Comparison of ENCODE assay signal across 8 cellular contexts in the genomic region with DNA sequence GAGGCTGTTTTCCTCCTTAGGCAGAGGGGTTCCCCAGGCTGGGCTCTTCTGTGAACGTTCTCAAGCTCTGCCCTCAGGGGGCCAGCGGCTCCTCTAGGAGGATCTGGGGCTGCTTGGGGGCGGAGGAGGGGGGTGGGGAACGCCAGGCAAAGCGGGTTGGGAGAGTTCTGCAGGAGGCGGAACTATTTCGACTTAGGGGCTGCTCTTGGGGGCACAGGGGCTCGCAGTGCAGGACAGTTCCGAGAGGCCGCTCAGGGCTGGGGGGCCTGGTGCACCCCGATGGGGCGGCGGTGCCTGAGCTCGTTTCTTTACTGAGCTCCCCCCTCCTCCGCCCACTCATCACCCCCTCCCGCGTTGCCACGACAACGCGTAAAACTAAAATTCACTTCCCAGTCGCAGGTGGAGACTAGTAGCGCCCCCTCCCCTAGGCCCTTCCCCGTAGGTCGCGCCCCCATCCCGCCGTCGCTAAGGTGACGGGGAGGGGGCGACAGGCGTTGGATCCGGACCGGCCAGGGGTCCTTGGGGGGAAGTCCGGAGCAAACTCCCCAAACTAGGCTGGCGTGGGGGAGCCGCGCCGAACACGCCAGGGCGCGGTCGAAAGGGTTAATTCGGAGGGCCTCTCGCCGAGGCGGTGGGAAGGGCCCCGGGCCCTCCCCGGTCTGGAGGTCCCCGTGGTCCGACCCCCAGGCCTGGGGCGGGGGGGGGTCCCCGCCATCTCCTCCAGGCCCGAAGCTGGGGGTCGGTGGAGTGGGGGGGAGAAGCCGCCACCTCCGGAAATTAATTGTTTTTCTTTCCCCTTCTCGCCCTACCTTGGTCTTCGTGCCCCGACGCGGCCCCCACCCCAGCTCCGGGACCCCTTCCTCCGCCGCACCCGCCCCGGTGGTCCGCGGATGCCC. TPM values are rescaled to one million over a fixed set of nuclear protein-coding genes. Genes with fewer than 3 reads are reported as not detected.
DNase-seq lines count a peak whose midpoint lies in the region; ATAC-seq, FAIRE-seq and TF ChIP-seq lines count a peak whose summit lies in the region.

No MANE protein-coding gene starts in this region.

- H3K4ac ChIP-seq in neuronal stem cell (ENCODE audit: low read length), result peak overlapping the region; percentile 99

- H2BK120ac ChIP-seq in neuronal stem cell (ENCODE audit: low read depth, low read length), result no peak overlapping the region

- BruUV-seq in endothelial cell of umbilical vein (replicated peaks; lab: Mats Ljungman, UMichigan), result TSS peak; percentile 38

- peaks cover 51 to 61% (median 61%) of the 10 kb centered on the region in 3 donors for H3K27me3 Mint-ChIP-seq in CD14-positive monocyte (ENCODE audit: low read depth in 3 of 3)

- TF ChIP-seq POLR2A in endothelial cell of umbilical vein (IDR thresholded peaks at IDR 0.05; ENCODE audit: low read depth, low read length), result no peak

- peak overlapping the region; percentile 82 for H2BK5ac ChIP-seq in neuronal stem cell (ENCODE audit: low read length)

- FAIRE-seq in endothelial cell of umbilical vein (lab: Jason Lieb, UNC), result peak; percentile 40
- no peak for FAIRE-seq in HTR-8/SVneo (lab: Jason Lieb, UNC)

- H3K4me2 ChIP-seq in endothelial cell of umbilical vein (ENCODE audit: insufficient read depth, low read length) (peak overlapping the region; percentile 54), neuronal stem cell (ENCODE audit: insufficient read depth, low read length, poor library complexity, severe bottlenecking) (peak overlapping the region; percentile 83)

- H3K36me3 ChIP-seq in endothelial cell of umbilical vein (ENCODE audit: control insufficient read depth in 2 of 2, extremely low read depth in 1 of 2, insufficient read depth in 2 of 2, low read length in 2 of 2) (peaks cover 6 to 33% of the 10 kb centered on the region in 2 experiments), neuronal stem cell (replicated peaks in 1 of 2; ENCODE audit: control insufficient read depth in 2 of 2, insufficient read depth in 2 of 2, low read length in 2 of 2) (peaks cover 2% of the 10 kb centered on the region in 2 donors)

- H3K9me3 Mint-ChIP-seq in CD14-positive monocyte, result peaks cover 0 to 13% (median 8%) of the 10 kb centered on the region in 7 donors

- no peak for TF ChIP-seq CTCF in CD14-positive monocyte (IDR thresholded peaks at IDR 0.05)
- TF ChIP-seq CTCF in endothelial cell of umbilical vein (IDR thresholded peaks at IDR 0.05; ENCODE audit: extremely low read depth in 1 of 2, insufficient read depth in 1 of 2, low read depth in 1 of 2, low read length in 2 of 2), result no peak

- no peak overlapping the region for H2BK12ac ChIP-seq in neuronal stem cell (ENCODE audit: low read length)

- peak overlapping the region; percentile 31 to 78 for H3K4me3 Mint-ChIP-seq in CD14-positive monocyte

- POLR2A ChIA-PET in endothelial cell of umbilical vein (lab: Charles Lee), result interaction anchor here (0.6 to 0.9 kb wide), 5 partner anchors 25 to 46 kb away, joined by 3 to 4 read pairs (median 3); a partner anchor contains a TSS

- H4K20me1 ChIP-seq in endothelial cell of umbilical vein (replicated peaks; ENCODE audit: control insufficient read depth, extremely low read depth, insufficient read depth, low read length), result no peaks in the 10 kb centered on the region

- H2AK5ac ChIP-seq in neuronal stem cell (ENCODE audit: low read depth, low read length), result peak overlapping the region; percentile 98

- H3K9me3 ChIP-seq in endothelial cell of umbilical vein (replicated peaks; ENCODE audit: control insufficient read depth, insufficient read depth, low read length), result no peaks in the 10 kb centered on the region
- peaks cover 0 to 7% of the 10 kb centered on the region in 2 donors for H3K9me3 ChIP-seq in neuronal stem cell (replicated peaks in 1 of 2; ENCODE audit: control insufficient read depth in 2 of 2, insufficient read depth in 1 of 2, low read depth in 1 of 2, low read length in 2 of 2)

- H3K9me1 ChIP-seq in endothelial cell of umbilical vein (replicated peaks; ENCODE audit: control insufficient read depth, extremely low read depth, insufficient read depth, low read length), result no peaks in the 10 kb centered on the region

- intact Hi-C loops in CD14-positive monocyte (cut with micrococcal nuclease), result no loop called here
- intact Hi-C loops in endothelial cell of umbilical vein (cut with micrococcal nuclease), result loop anchor here (2.0 to 5.0 kb wide), 3 partner anchors 33 to 96 kb away; a partner anchor contains a TSS

- H3K79me1 ChIP-seq in neuronal stem cell (ENCODE audit: low read depth, low read length), result peaks cover 13% of the 10 kb centered on the region

- H3K4me1 ChIP-seq in endothelial cell of umbilical vein (ENCODE audit: control insufficient read depth, extremely low read depth, insufficient read depth, low read length), result peaks cover 38% of the 10 kb centered on the region
- peaks cover 12 to 14% of the 10 kb centered on the region in 2 donors for H3K4me1 ChIP-seq in neuronal stem cell (ENCODE audit: control insufficient read depth in 2 of 2, insufficient read depth in 1 of 2, low read depth in 1 of 2, low read length in 2 of 2)

- no peak for DNase-seq in CD14-positive monocyte (ENCODE audit: low spot score)
- DNase-seq in NCI-H748 (lab: John Stamatoyannopoulos, UW; ENCODE audit: unreplicated experiment), result peak; percentile 45
- peak; percentile 68 for DNase-seq in endothelial cell of umbilical vein (ENCODE audit: low read depth, low spot score)
- DNase-seq in neuronal stem cell (ENCODE audit: low spot score), result peak; percentile 56
- no peak for DNase-seq in NCI-H526 treated with DMSO at 0.1 percent for 48 hours (lab: John Stamatoyannopoulos, UW)
- DNase-seq in HTR-8/SVneo (ENCODE audit: insufficient read length, low spot score), result no peak

- H4K91ac ChIP-seq in neuronal stem cell (ENCODE audit: low read depth, low read length, poor library complexity), result no peak overlapping the region

- H3K27me3 ChIP-seq in endothelial cell of umbilical vein (ENCODE audit: control insufficient read depth in 2 of 2, insufficient read depth in 2 of 2, low read length in 2 of 2) (no peaks in the 10 kb centered on the region), neuronal stem cell (ENCODE audit: control insufficient read depth in 3 of 3, insufficient read depth in 3 of 3, low read depth in 1 of 3, low read length in 3 of 3) (peaks cover 0 to 8% (median 0%) of the 10 kb centered on the region in 3 experiments)

- WGBS in neuronal stem cell (ENCODE audit: extremely low coverage in 2 of 2, insufficient read length in 2 of 2, insufficient replicate concordance in 1 of 2), 2 donors, result no CpG with 5 or more reads among the region's 68 CpGs

- peak overlapping the region; percentile 75 for H2BK15ac ChIP-seq in neuronal stem cell (ENCODE audit: low read length)

- H3K27ac ChIP-seq in endothelial cell of umbilical vein (ENCODE audit: insufficient read depth, low read depth, low read length), result peak overlapping the region; percentile 92
- peak overlapping the region; percentile 59 for H3K27ac ChIP-seq in neuronal stem cell (replicated peaks; ENCODE audit: low read length)

- H3K4me1 Mint-ChIP-seq in CD14-positive monocyte, result peaks cover 13% of the 10 kb centered on the region

- peaks cover 0 to 6% of the 10 kb centered on the region in 2 donors for H3K36me3 Mint-ChIP-seq in CD14-positive monocyte

- dilution Hi-C loops in endothelial cell of umbilical vein (cut with MboI; ENCODE audit: extremely low pct_ligation_motif_present, low sequenced_read_pairs), result no loop called here

- ATAC-seq in GM21786 (IDR thresholded peaks at IDR 0.05; ENCODE audit: unreplicated experiment), result no peak
- ATAC-seq in GM21526 (IDR thresholded peaks at IDR 0.05; ENCODE audit: low FRiP score, unreplicated experiment), result no peak

- peak overlapping the region; percentile 78 for H3K18ac ChIP-seq in neuronal stem cell (ENCODE audit: low read length)

- H3K79me2 ChIP-seq in endothelial cell of umbilical vein (ENCODE audit: control insufficient read depth, insufficient read depth, low read length), result peaks cover 49% of the 10 kb centered on the region

- CTCF ChIA-PET in endothelial cell of umbilical vein (lab: Charles Lee), result interaction anchor here (0.9 to 6.1 kb wide), 7 partner anchors 17 to 53 kb away, joined by 3 to 64 read pairs (median 9); a partner anchor contains a TSS

- peak overlapping the region; percentile 80 for H3K23ac ChIP-seq in neuronal stem cell (ENCODE audit: low read depth, low read length, poor library complexity)

- peak overlapping the region; percentile 56 for H3K14ac ChIP-seq in neuronal stem cell (ENCODE audit: low read length)

- H3K27ac Mint-ChIP-seq in CD14-positive monocyte, result no peak overlapping the region

- H2AFZ ChIP-seq in endothelial cell of umbilical vein (ENCODE audit: low read depth, low read length), result no peak overlapping the region
- peak overlapping the region; percentile 58 for H2AFZ ChIP-seq in neuronal stem cell (ENCODE audit: low read length)

- peak overlapping the region; percentile 64 to 82 (median 74) for H3K4me3 ChIP-seq in endothelial cell of umbilical vein (replicated peaks in 1 of 3; ENCODE audit: insufficient read depth in 1 of 3, low read depth in 1 of 3, low read length in 3 of 3)
- peak overlapping the region; percentile 42 to 84 for H3K4me3 ChIP-seq in neuronal stem cell (ENCODE audit: low read length in 2 of 2)

- H4K8ac ChIP-seq in neuronal stem cell (ENCODE audit: low read depth, low read length), result no peak overlapping the region

- H3K9ac ChIP-seq in endothelial cell of umbilical vein (replicated peaks; ENCODE audit: extremely low read depth, insufficient read depth, low read length) (peak overlapping the region; percentile 90), neuronal stem cell (ENCODE audit: low read depth, low read length, poor library complexity) (peak overlapping the region; percentile 81)

RNA-seq across cellular contexts. Expression of a gene that starts 0.9 kb away (rescaled TPM):
- polyA plus RNA-seq in CD14-positive monocyte (not detected), endothelial cell of umbilical vein (26.1 and 29.7 TPM in 2 replicates)
- total RNA-seq in endothelial cell of umbilical vein, result 137 and 158 TPM in 2 replicates
- 11.8 and 19.1 TPM in 2 replicates for polyA plus RNA-seq in endothelial cell of umbilical vein (2011; cell fraction: cytosol; rRNA removed)
- 180 and 181 TPM in 2 replicates for polyA plus RNA-seq in endothelial cell of umbilical vein (2011; cell fraction: nucleus; rRNA removed)
- 37.4 and 44.9 TPM in 2 replicates for polyA plus RNA-seq in endothelial cell of umbilical vein (2012)
- polyA minus RNA-seq in endothelial cell of umbilical vein, result 21.8 and 32.5 TPM in 2 replicates
- polyA minus RNA-seq in endothelial cell of umbilical vein (2011; cell fraction: cytosol; rRNA and poly(A)+ RNA removed), result not detected
- 55.9 and 115 TPM in 2 replicates for polyA minus RNA-seq in endothelial cell of umbilical vein (2011; cell fraction: nucleus; rRNA and poly(A)+ RNA removed)
- 9.8 TPM for polyA plus RNA-seq in neuronal stem cell (2013, experiment 1 of 2)
- polyA plus RNA-seq in neuronal stem cell (2013, experiment 2 of 2), result 9.9 TPM

RNA-seq across cellular contexts. Expression of a gene that starts 45.5 kb away (rescaled TPM):
- polyA plus RNA-seq in CD14-positive monocyte (10 to 100 TPM; 11.9 to 12.1 TPM), endothelial cell of umbilical vein (33.6 and 47.7 TPM in 2 replicates)
- 19.3 and 22.3 TPM in 2 replicates for total RNA-seq in endothelial cell of umbilical vein
- polyA plus RNA-seq in endothelial cell of umbilical vein (2011; cell fraction: cytosol; rRNA removed), result 10.9 and 16.5 TPM in 2 replicates
- 63.1 and 81.2 TPM in 2 replicates for polyA plus RNA-seq in endothelial cell of umbilical vein (2011; cell fraction: nucleus; rRNA removed)
- 17.5 and 28.3 TPM in 2 replicates for polyA plus RNA-seq in endothelial cell of umbilical vein (2012)
- 6.4 and 8.9 TPM in 2 replicates for polyA minus RNA-seq in endothelial cell of umbilical vein
- polyA minus RNA-seq in endothelial cell of umbilical vein (2011; cell fraction: cytosol; rRNA and poly(A)+ RNA removed), result 3.2 TPM
- 7.6 and 14.0 TPM in 2 replicates for polyA minus RNA-seq in endothelial cell of umbilical vein (2011; cell fraction: nucleus; rRNA and poly(A)+ RNA removed)
- 16.8 TPM for polyA plus RNA-seq in neuronal stem cell (2013, experiment 1 of 2)
- polyA plus RNA-seq in neuronal stem cell (2013, experiment 2 of 2), result 15.2 TPM

Comparison
In these comparisons a context has a peak if more than half of its experiments do, and no peak if none do; other contexts are left out.
1. DNase-seq: peak in NCI-H748 (single experiment), endothelial cell of umbilical vein (single experiment) and neuronal stem cell (single experiment); none in CD14-positive monocyte (single experiment), NCI-H526 treated with DMSO at 0.1 percent for 48 hours (single experiment) and HTR-8/SVneo (single experiment).
2. RNA of a gene that starts 0.9 kb away (polyA plus RNA-seq): 11.8 to 181 TPM in endothelial cell of umbilical vein; not detected in CD14-positive monocyte; every median in the first group is over 10 times any median in the second.